14 cellular contexts compared by ENCODE assay signal in genomic region chr3:37691213-37691830, GRCh38.
"Had no signal": no experiment of that assay in that cellular context is flagged by ENCODE, and none has a peak within 500 bp of the region (broad histone marks: within the 10 kb centered on the region; RNA-seq: fewer than 3 reads in every experiment).

No MANE protein-coding gene starts in this region.

- H3K36me3 ChIP-seq: upper lobe of left lung had no signal

- H3K27ac ChIP-seq: epithelial cell of prostate, esophagus squamous epithelium, gastroesophageal sphincter had no signal

- DNase-seq: cerebellar nuclear complex; effector memory CD8-positive, alpha-beta T cell; esophagus squamous epithelium; foreskin fibroblast; glutamatergic neuron; left cardiac atrium; natural killer cell; posterior cingulate gyrus; stimulated activated CD4-positive, alpha-beta T cell treated with anti-CD3 and anti-CD28 coated beads, Interleukin-2, amount 100 ng/mL, for 48 hours; testis; upper lobe of left lung had no signal

- H3K4me2 ChIP-seq: smooth muscle cell had no signal

- H3K4me3 ChIP-seq: esophagus squamous epithelium, gastroesophageal sphincter, smooth muscle cell, testis, upper lobe of left lung had no signal

- ATAC-seq: effector memory CD8-positive, alpha-beta T cell; gastroesophageal sphincter; left cardiac atrium; natural killer cell had no signal

- H3K9me3 ChIP-seq: esophagus squamous epithelium, gastroesophageal sphincter, testis, upper lobe of left lung had no signal

- H3K27me3 ChIP-seq: gastroesophageal sphincter, testis, upper lobe of left lung had no signal
